ENCODE assay signal across 16 cellular contexts in genomic region chr1:16716691-16717173, GRCh38. TPM values are rescaled to one million over a fixed set of nuclear protein-coding genes. Genes with fewer than 3 reads are reported as not detected.
DNase-seq lines count a peak whose midpoint lies in the region; ATAC-seq and TF ChIP-seq lines count a peak whose summit lies in the region.
"Had no signal": no experiment of that assay in that cellular context is flagged by ENCODE, and none has a peak within 500 bp of the region (broad histone marks: within the 10 kb centered on the region; RNA-seq: fewer than 3 reads in every experiment).

No MANE protein-coding gene starts in this region.

- H3K4me3 ChIP-seq in testis = no peak overlapping the region
- H3K4me3 ChIP-seq: GM12878, transverse colon had no signal

- no peak for TF ChIP-seq POLR2A in testis (IDR thresholded peaks at IDR 0.05)

- POLR2A ChIA-PET in activated CD4-positive, alpha-beta memory T cell treated with anti-CD3 and anti-CD28 coated beads, Interleukin-2, amount 10 ng/mL, durations not matched to agents 7 days and 5 days (lab: Charles Lee) = no interaction called here
- POLR2A ChIA-PET in activated CD4-positive, alpha-beta memory T cell treated with anti-CD3 and anti-CD28 coated beads for 36 hours (lab: Charles Lee) = interaction anchor here (0.6 kb wide), 2 partner anchors 219 to 259 kb away, joined by 3 read pairs; no protein-coding TSS in a partner anchor

- H3K9me3 ChIP-seq in testis = no peaks in the 10 kb centered on the region
- H3K9me3 ChIP-seq: transverse colon had no signal

- no peak overlapping the region for H3K27ac Mint-ChIP-seq in activated CD4-positive, alpha-beta memory T cell treated with anti-CD3 and anti-CD28 coated beads, Interleukin-2, amount 10 ng/mL, durations not matched to agents 7 days and 5 days
- H3K27ac Mint-ChIP-seq in activated CD4-positive, alpha-beta memory T cell treated with anti-CD3 and anti-CD28 coated beads for 36 hours = no peak overlapping the region
- peak overlapping the region; percentile 82 for H3K27ac Mint-ChIP-seq in glutamatergic neuron (ENCODE audit: unreplicated experiment)
- H3K27ac Mint-ChIP-seq: T-helper 2 cell treated with Interferon-gamma antibody and Interleukin-4, amounts not matched to agents 5 μg/mL and 100 μg/mL, for 36 hours had no signal

- DNase-seq in activated CD4-positive, alpha-beta memory T cell treated with anti-CD3 and anti-CD28 coated beads, Interleukin-2, amount 10 ng/mL, durations not matched to agents 7 days and 5 days = peak; percentile 14
- DNase-seq in activated CD4-positive, alpha-beta memory T cell treated with anti-CD3 and anti-CD28 coated beads for 36 hours = no peak
- DNase-seq in RKO (ENCODE audit: low spot score) (peak; percentile 0), glutamatergic neuron (no peak), testis (peak; percentile 14)
- DNase-seq: HCEC 1CT, KBM-7, left cardiac atrium, NCI-H2029 treated with DMSO at 0.1 percent for 48 hours, transverse colon had no signal

- no peak overlapping the region for H3K27ac ChIP-seq in testis
- H3K27ac ChIP-seq: transverse colon had no signal

- H3K4me3 Mint-ChIP-seq in activated CD4-positive, alpha-beta memory T cell treated with anti-CD3 and anti-CD28 coated beads, Interleukin-2, amount 10 ng/mL, durations not matched to agents 7 days and 5 days = no peak overlapping the region
- H3K4me3 Mint-ChIP-seq in activated CD4-positive, alpha-beta memory T cell treated with anti-CD3 and anti-CD28 coated beads for 36 hours = no peak overlapping the region
- peak overlapping the region; percentile 63 for H3K4me3 Mint-ChIP-seq in glutamatergic neuron (ENCODE audit: unreplicated experiment)
- H3K4me3 Mint-ChIP-seq: T-helper 2 cell treated with Interferon-gamma antibody and Interleukin-4, amounts not matched to agents 5 μg/mL and 100 μg/mL, for 36 hours had no signal

- intact Hi-C loops in activated CD4-positive, alpha-beta memory T cell treated with anti-CD3 and anti-CD28 coated beads for 36 hours (cut with micrococcal nuclease) = no loop called here
- intact Hi-C loops in testis (cut with DNase I; ENCODE audit: low total_unique reads) = no loop called here

- ATAC-seq in HG03139 (IDR thresholded peaks at IDR 0.05; ENCODE audit: unreplicated experiment) (no peak), HG03342 (IDR thresholded peaks at IDR 0.05; ENCODE audit: unreplicated experiment) (no peak), GM18867 (IDR thresholded peaks at IDR 0.05; ENCODE audit: unreplicated experiment) (no peak)

- no peaks in the 10 kb centered on the region for H3K4me1 Mint-ChIP-seq in activated CD4-positive, alpha-beta memory T cell treated with anti-CD3 and anti-CD28 coated beads, Interleukin-2, amount 10 ng/mL, durations not matched to agents 7 days and 5 days
- H3K4me1 Mint-ChIP-seq in activated CD4-positive, alpha-beta memory T cell treated with anti-CD3 and anti-CD28 coated beads for 36 hours (ENCODE audit: low read depth) = no peaks in the 10 kb centered on the region
- H3K4me1 Mint-ChIP-seq in glutamatergic neuron (ENCODE audit: low read depth, unreplicated experiment) = peaks cover 22% of the 10 kb centered on the region

- H3K27me3 ChIP-seq in testis = no peaks in the 10 kb centered on the region

- peaks cover 27% of the 10 kb centered on the region for H3K27me3 Mint-ChIP-seq in activated CD4-positive, alpha-beta memory T cell treated with anti-CD3 and anti-CD28 coated beads, Interleukin-2, amount 10 ng/mL, durations not matched to agents 7 days and 5 days
- peaks cover 18% of the 10 kb centered on the region for H3K27me3 Mint-ChIP-seq in activated CD4-positive, alpha-beta memory T cell treated with anti-CD3 and anti-CD28 coated beads for 36 hours
- H3K27me3 Mint-ChIP-seq in glutamatergic neuron (ENCODE audit: unreplicated experiment) = peaks cover 12% of the 10 kb centered on the region

- no peaks in the 10 kb centered on the region for H3K4me1 ChIP-seq in testis
- H3K4me1 ChIP-seq: transverse colon had no signal

- TF ChIP-seq CTCF in glutamatergic neuron (IDR thresholded peaks at IDR 0.05; ENCODE audit: partially characterized antibody, unreplicated experiment) (no peak), testis (IDR thresholded peaks at IDR 0.05) (no peak)

- CTCF ChIA-PET in activated CD4-positive, alpha-beta memory T cell treated with anti-CD3 and anti-CD28 coated beads, Interleukin-2, amount 10 ng/mL, durations not matched to agents 7 days and 5 days (lab: Charles Lee) = interaction anchor here (1.0 kb wide), 1 partner anchor 8 kb away, joined by 4 read pairs; no protein-coding TSS in a partner anchor
- CTCF ChIA-PET in activated CD4-positive, alpha-beta memory T cell treated with anti-CD3 and anti-CD28 coated beads for 36 hours (lab: Charles Lee) = interaction anchor here (0.8 to 1.1 kb wide), 3 partner anchors 9 to 23 kb away, joined by 3 read pairs; no protein-coding TSS in a partner anchor

- no peaks in the 10 kb centered on the region for H3K36me3 ChIP-seq in testis (ENCODE audit: low read depth, missing control alignments)
- H3K36me3 ChIP-seq: transverse colon had no signal

- no peaks in the 10 kb centered on the region for H3K9me3 Mint-ChIP-seq in activated CD4-positive, alpha-beta memory T cell treated with anti-CD3 and anti-CD28 coated beads, Interleukin-2, amount 10 ng/mL, durations not matched to agents 7 days and 5 days
- H3K9me3 Mint-ChIP-seq in activated CD4-positive, alpha-beta memory T cell treated with anti-CD3 and anti-CD28 coated beads for 36 hours = no peaks in the 10 kb centered on the region
- H3K9me3 Mint-ChIP-seq in glutamatergic neuron (ENCODE audit: unreplicated experiment) = peaks cover 16% of the 10 kb centered on the region
- H3K9me3 Mint-ChIP-seq: T-helper 2 cell treated with Interferon-gamma antibody and Interleukin-4, amounts not matched to agents 5 μg/mL and 100 μg/mL, for 36 hours had no signal

- 78% methylated on average over 3 of the region's 3 CpGs for WGBS in testis, 2 donors

- no peaks in the 10 kb centered on the region for H3K36me3 Mint-ChIP-seq in activated CD4-positive, alpha-beta memory T cell treated with anti-CD3 and anti-CD28 coated beads, Interleukin-2, amount 10 ng/mL, durations not matched to agents 7 days and 5 days (ENCODE audit: low read depth)
- H3K36me3 Mint-ChIP-seq in activated CD4-positive, alpha-beta memory T cell treated with anti-CD3 and anti-CD28 coated beads for 36 hours = no peaks in the 10 kb centered on the region
- H3K36me3 Mint-ChIP-seq in glutamatergic neuron (ENCODE audit: unreplicated experiment) = peaks cover 3% of the 10 kb centered on the region

RNA-seq across cellular contexts. Expression of gene RNU1-4, which starts 23.6 kb away (rescaled TPM):
- 1,000 to 10,000 TPM; 1,570 to 1,691 TPM for total RNA-seq in activated CD4-positive, alpha-beta memory T cell treated with anti-CD3 and anti-CD28 coated beads, Interleukin-2, amount 10 ng/mL, durations not matched to agents 7 days and 5 days
- total RNA-seq in activated CD4-positive, alpha-beta memory T cell treated with anti-CD3 and anti-CD28 coated beads for 36 hours = 1,000 to 10,000 TPM; 1,390 to 1,409 TPM
- total RNA-seq in glutamatergic neuron (ENCODE audit: unreplicated experiment) = 3,598 TPM
- total RNA-seq in testis = under 1 TPM; under 0.01 TPM
- 18.9 TPM for polyA plus RNA-seq in testis (ENCODE audit: insufficient read depth, low read depth, low replicate concordance)
- polyA plus RNA-seq: neural cell had no signal

RNA-seq across cellular contexts. Expression of gene RNU1-3, which starts 50.0 kb away (rescaled TPM):
- total RNA-seq in activated CD4-positive, alpha-beta memory T cell treated with anti-CD3 and anti-CD28 coated beads, Interleukin-2, amount 10 ng/mL, durations not matched to agents 7 days and 5 days = 1,000 to 10,000 TPM; 1,570 to 1,691 TPM
- total RNA-seq in activated CD4-positive, alpha-beta memory T cell treated with anti-CD3 and anti-CD28 coated beads for 36 hours = 1,000 to 10,000 TPM; 1,390 to 1,409 TPM
- 3,598 TPM for total RNA-seq in glutamatergic neuron (ENCODE audit: unreplicated experiment)
- total RNA-seq in testis = under 1 TPM; under 0.01 TPM
- 18.9 TPM for polyA plus RNA-seq in testis (ENCODE audit: insufficient read depth, low read depth, low replicate concordance)
- polyA plus RNA-seq: neural cell had no signal

Comparison
In these comparisons a context has a peak if more than half of its experiments do, and no peak if none do; other contexts are left out.
1. DNase-seq: peak in activated CD4-positive, alpha-beta memory T cell treated with anti-CD3 and anti-CD28 coated beads, Interleukin-2, amount 10 ng/mL, durations not matched to agents 7 days and 5 days (single experiment), RKO (single experiment) and testis (single experiment); none in activated CD4-positive, alpha-beta memory T cell treated with anti-CD3 and anti-CD28 coated beads for 36 hours (single experiment) and glutamatergic neuron (single experiment).
2. RNA of gene RNU1-4, which starts 23.6 kb away (total RNA-seq): 3,598 TPM in glutamatergic neuron (single experiment), 1,570 to 1,691 TPM in activated CD4-positive, alpha-beta memory T cell treated with anti-CD3 and anti-CD28 coated beads, Interleukin-2, amount 10 ng/mL, durations not matched to agents 7 days and 5 days and 1,390 to 1,409 TPM in activated CD4-positive, alpha-beta memory T cell treated with anti-CD3 and anti-CD28 coated beads for 36 hours; under 0.01 TPM in testis; every median in the first group is over 1,000 times any median in the second.
3. RNA of gene RNU1-3, which starts 50.0 kb away (total RNA-seq): 3,598 TPM in glutamatergic neuron (single experiment), 1,570 to 1,691 TPM in activated CD4-positive, alpha-beta memory T cell treated with anti-CD3 and anti-CD28 coated beads, Interleukin-2, amount 10 ng/mL, durations not matched to agents 7 days and 5 days and 1,390 to 1,409 TPM in activated CD4-positive, alpha-beta memory T cell treated with anti-CD3 and anti-CD28 coated beads for 36 hours; under 0.01 TPM in testis; every median in the first group is over 1,000 times any median in the second.